ENCODE assay signal across 8 cellular contexts in genomic region chr9:85900504-85901201, GRCh38. TPM values are rescaled to one million over a fixed set of nuclear protein-coding genes. Genes with fewer than 3 reads are reported as not detected.
DNase-seq lines count a peak whose midpoint lies in the region; ATAC-seq and TF ChIP-seq lines count a peak whose summit lies in the region.

No MANE protein-coding gene starts in this region.

- intact Hi-C loops in heart right ventricle (cut with DNase I) (no loop called here), head of caudate nucleus (cut with DNase I) (no loop called here)

- 52 to 56% methylated on average over 9 of the region's 9 CpGs for WGBS in heart right ventricle, 2 donors

- H3K36me3 ChIP-seq in heart right ventricle (peaks cover 0 to under 1% (median 0%) of the 10 kb centered on the region in 9 donors), right atrium auricular region (no peaks in the 10 kb centered on the region)

- DNase-seq in heart right ventricle, result no peak
- DNase-seq in right atrium auricular region (ENCODE audit: low spot score), result no peak
- DNase-seq in MV-4-11 (lab: John Stamatoyannopoulos, UW), result peak; percentile 48
- peak; percentile 11 for DNase-seq in activated T-cell treated with anti-CD3 and anti-CD28 coated beads for 24 hours (ENCODE audit: low read depth)
- peak in 28 of 42 donors; percentile 10 to 74 (median 38) for DNase-seq in head of caudate nucleus
- peak; percentile 22 for DNase-seq in stimulated activated CD4-positive, alpha-beta T cell treated with anti-CD3 and anti-CD28 coated beads, Interleukin-4, amount 100 ng/mL, for 24 hours

- H3K9me3 ChIP-seq in heart right ventricle (no peaks in the 10 kb centered on the region), right atrium auricular region (no peaks in the 10 kb centered on the region)

- no peak for ATAC-seq in heart right ventricle
- ATAC-seq in GM21717 (IDR thresholded peaks at IDR 0.05; ENCODE audit: unreplicated experiment), result no peak
- no peak for ATAC-seq in GM19328 (IDR thresholded peaks at IDR 0.05; ENCODE audit: unreplicated experiment)

- H3K27ac ChIP-seq in heart right ventricle (no peak overlapping the region), right atrium auricular region (no peak overlapping the region)

- H3K4me3 ChIP-seq in heart right ventricle, result no peak overlapping the region
- no peak overlapping the region for H3K4me3 ChIP-seq in right atrium auricular region

- H3K27me3 ChIP-seq in heart right ventricle (no peaks in the 10 kb centered on the region), right atrium auricular region (no peaks in the 10 kb centered on the region)

- H3K4me1 ChIP-seq in heart right ventricle (no peaks in the 10 kb centered on the region), right atrium auricular region (no peaks in the 10 kb centered on the region)

- TF ChIP-seq CTCF in heart right ventricle (IDR thresholded peaks at IDR 0.05) (peak in 6 of 9 donors; percentile 30 to 64 (median 40)), right atrium auricular region (IDR thresholded peaks at IDR 0.05) (peak in 1 of 2 donors; percentile 44)

RNA-seq across cellular contexts. Expression of gene NAA35, which starts 40.3 kb away (rescaled TPM):
- total RNA-seq in heart right ventricle (10 to 100 TPM; 16.4 to 21.2 (median 18.4) TPM), right atrium auricular region (10 to 100 TPM; 12.1 to 12.4 TPM)
- 1 to 10 TPM; 3.8 to 6.6 TPM for polyA plus RNA-seq in heart right ventricle

Comparison
In these comparisons a context has a peak if more than half of its experiments do, and no peak if none do; other contexts are left out.
1. DNase-seq: peak in MV-4-11 (single experiment), activated T-cell treated with anti-CD3 and anti-CD28 coated beads for 24 hours (single experiment), head of caudate nucleus (28 of 42) and stimulated activated CD4-positive, alpha-beta T cell treated with anti-CD3 and anti-CD28 coated beads, Interleukin-4, amount 100 ng/mL, for 24 hours (single experiment); none in heart right ventricle (0 of 2) and right atrium auricular region (single experiment).